9 cellular contexts compared by ENCODE assay signal in the genomic region with DNA sequence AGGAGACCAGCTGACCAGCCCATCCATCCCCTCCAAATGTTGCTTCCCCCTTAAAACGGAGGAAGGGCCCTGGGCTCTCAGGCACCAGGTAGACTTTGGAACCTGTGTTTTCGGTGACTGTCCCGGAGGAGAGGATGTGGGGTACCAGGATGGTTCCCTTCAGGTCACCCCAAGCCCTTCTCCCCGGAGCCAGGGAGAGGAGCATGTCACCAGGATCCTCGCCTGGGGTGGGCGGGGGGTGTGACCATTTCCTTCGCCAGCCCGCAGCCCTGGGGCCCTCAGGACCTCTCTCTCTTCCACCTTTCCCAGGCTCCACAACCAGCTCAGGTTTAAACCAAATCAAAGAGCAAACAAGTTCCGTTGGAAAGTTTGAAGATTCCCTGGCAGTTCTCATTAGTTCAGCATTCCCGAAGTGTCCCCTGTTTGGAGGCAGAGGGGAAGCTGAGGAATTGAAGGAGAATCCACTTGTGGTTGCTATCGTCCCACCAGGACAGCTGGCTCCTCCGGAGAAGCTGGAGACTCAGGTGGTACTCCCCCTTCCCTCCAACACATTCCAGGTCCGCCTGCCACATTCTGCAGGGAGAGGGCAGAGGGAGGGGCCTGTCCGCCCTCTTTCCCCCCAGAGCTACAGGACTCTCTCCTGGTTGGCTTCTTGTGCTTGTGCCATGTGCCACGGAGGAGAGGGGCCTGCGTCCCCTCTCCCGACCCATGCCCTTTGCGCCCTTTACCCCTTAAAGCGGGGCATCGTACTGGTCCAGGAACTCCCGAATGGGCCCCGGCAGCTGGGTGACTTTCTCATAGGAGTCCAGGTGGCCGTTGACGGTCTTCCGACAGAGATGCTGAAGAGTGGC. TPM values are rescaled to one million over a fixed set of nuclear protein-coding genes. Genes with fewer than 3 reads are reported as not detected.
DNase-seq lines count a peak whose midpoint lies in the region; ATAC-seq and TF ChIP-seq lines count a peak whose summit lies in the region.
"Had no signal": no experiment of that assay in that cellular context is flagged by ENCODE, and none has a peak within 500 bp of the region (broad histone marks: within the 10 kb centered on the region; RNA-seq: fewer than 3 reads in every experiment).

No MANE protein-coding gene starts in this region.

- no peak for TF ChIP-seq CTCF in CD4-positive, alpha-beta T cell (IDR thresholded peaks at IDR 0.05)
- no peak for TF ChIP-seq CTCF in esophagus muscularis mucosa (IDR thresholded peaks at IDR 0.05)
- TF ChIP-seq CTCF in osteocyte (IDR thresholded peaks at IDR 0.05): no peak

- TF ChIP-seq POLR2A in esophagus muscularis mucosa (IDR thresholded peaks at IDR 0.05; ENCODE audit: low read depth): no peak

- POLR2A ChIA-PET in CD4-positive, alpha-beta T cell (lab: Charles Lee): interaction anchor here (0.7 to 4.6 kb wide), 7 partner anchors 23 to 230 kb away, joined by 3 to 29 read pairs (median 3); no protein-coding TSS in a partner anchor

- intact Hi-C loops in CD4-positive, alpha-beta T cell (cut with DNase I, micrococcal nuclease): loop anchor here in 1 of 2 experiments (5.0 kb wide), 1 partner anchor 231 kb away; the partner anchor contains the start of gene TMC6
- intact Hi-C loops in esophagus muscularis mucosa (cut with DNase I): loop anchor here (5.0 kb wide), 1 partner anchor 186 kb away; no protein-coding TSS in a partner anchor

- no peaks in the 10 kb centered on the region for H3K9me3 ChIP-seq in CD4-positive, alpha-beta T cell (ENCODE audit: control insufficient read depth, low read length)
- no peaks in the 10 kb centered on the region for H3K9me3 ChIP-seq in SJSA1 (replicated peaks)
- H3K9me3 ChIP-seq in esophagus muscularis mucosa: no peaks in the 10 kb centered on the region

- peaks cover 64% of the 10 kb centered on the region for H3K4me1 ChIP-seq in SJSA1 (replicated peaks)
- peaks cover 55 to 80% (median 70%) of the 10 kb centered on the region in 4 donors for H3K4me1 ChIP-seq in esophagus muscularis mucosa

- WGBS in esophagus muscularis mucosa: 51% methylated on average over 13 of the region's 25 CpGs

- ATAC-seq in CD4-positive, alpha-beta T cell (ENCODE audit: poor library complexity): no peak
- ATAC-seq in GM19463 (IDR thresholded peaks at IDR 0.05; ENCODE audit: unreplicated experiment) (no peak), HG03565 (IDR thresholded peaks at IDR 0.05; ENCODE audit: unreplicated experiment) (no peak), GM21390 (IDR thresholded peaks at IDR 0.05; ENCODE audit: unreplicated experiment) (no peak)

- CTCF ChIA-PET in CD4-positive, alpha-beta T cell (lab: Charles Lee): interaction anchor here (1.1 kb wide), 1 partner anchor 106 kb away, joined by 3 read pairs; no protein-coding TSS in a partner anchor

- no peaks in the 10 kb centered on the region for H3K27me3 ChIP-seq in CD4-positive, alpha-beta T cell (ENCODE audit: control insufficient read depth, insufficient read depth, low read length)
- H3K27me3 ChIP-seq in SJSA1 (replicated peaks) (no peaks in the 10 kb centered on the region), esophagus muscularis mucosa (no peaks in the 10 kb centered on the region)

- H3K27ac ChIP-seq in CD4-positive, alpha-beta T cell (ENCODE audit: low read depth, low read length): peak overlapping the region; percentile 81
- H3K27ac ChIP-seq in SJSA1 (no peak overlapping the region), esophagus muscularis mucosa (replicated peaks in 1 of 4) (peak overlapping the region; percentile 95 to 99 (median 98))

- no peak for TF ChIP-seq EP300 in esophagus muscularis mucosa (IDR thresholded peaks at IDR 0.05)

- no peaks in the 10 kb centered on the region for H3K27me3 Mint-ChIP-seq in CD4-positive, alpha-beta T cell
- H3K27me3 Mint-ChIP-seq in osteocyte (ENCODE audit: unreplicated experiment): no peaks in the 10 kb centered on the region

- H3K27ac Mint-ChIP-seq in CD4-positive, alpha-beta T cell: peak overlapping the region; percentile 97
- peak overlapping the region; percentile 97 for H3K27ac Mint-ChIP-seq in osteocyte (ENCODE audit: unreplicated experiment)

- H3K36me3 ChIP-seq in SJSA1: peaks cover 62% of the 10 kb centered on the region
- peaks cover 0 to 41% (median 22%) of the 10 kb centered on the region in 4 donors for H3K36me3 ChIP-seq in esophagus muscularis mucosa

- peaks cover 65% of the 10 kb centered on the region for H3K4me1 Mint-ChIP-seq in CD4-positive, alpha-beta T cell (ENCODE audit: low read depth)
- peaks cover 61% of the 10 kb centered on the region for H3K4me1 Mint-ChIP-seq in osteocyte (ENCODE audit: unreplicated experiment)

- peaks cover 38% of the 10 kb centered on the region for H3K36me3 Mint-ChIP-seq in CD4-positive, alpha-beta T cell (ENCODE audit: low read depth)
- peaks cover 32% of the 10 kb centered on the region for H3K36me3 Mint-ChIP-seq in osteocyte (ENCODE audit: unreplicated experiment)

- no peak for DNase-seq in CD4-positive, alpha-beta T cell
- DNase-seq in SJSA1 (ENCODE audit: low read depth in 1 of 2, low spot score in 2 of 2) (peak; percentile 62 to 65), esophagus muscularis mucosa (ENCODE audit: extremely low spot score) (no peak), osteocyte (ENCODE audit: extremely low spot score, unreplicated experiment) (no peak), C1 segment of cervical spinal cord (lab: John Stamatoyannopoulos, UW) (no peak)
- DNase-seq: NCI-H2227 treated with DMSO at 0.1 percent for 48 hours had no signal

- H3K4me3 Mint-ChIP-seq in CD4-positive, alpha-beta T cell: peak overlapping the region; percentile 87
- peak overlapping the region; percentile 89 for H3K4me3 Mint-ChIP-seq in osteocyte (ENCODE audit: unreplicated experiment)

- peak overlapping the region; percentile 89 for H3K4me3 ChIP-seq in SJSA1
- peak overlapping the region; percentile 92 to 98 (median 95) for H3K4me3 ChIP-seq in esophagus muscularis mucosa

- H3K9me3 Mint-ChIP-seq in CD4-positive, alpha-beta T cell: no peaks in the 10 kb centered on the region
- H3K9me3 Mint-ChIP-seq in osteocyte (ENCODE audit: unreplicated experiment): no peaks in the 10 kb centered on the region

RNA-seq across cellular contexts. Expression of gene SOCS3, which starts 2.0 kb away (rescaled TPM):
- total RNA-seq in CD4-positive, alpha-beta T cell: 100 to 1,000 TPM; 414 to 427 TPM
- total RNA-seq in SJSA1 (2014; rRNA removed; shearing (Covaris generic)): 44.7 and 71.9 TPM in 2 replicates
- total RNA-seq in esophagus muscularis mucosa: 1,000 to 10,000 TPM in 1 of 4 donors, 10 to 100 TPM in 3; 12.5 to 1,139 (median 39.3) TPM
- total RNA-seq in osteocyte: 79.1 and 86.4 TPM in 2 replicates

RNA-seq across cellular contexts. Expression of gene PGS1, which starts 20.5 kb away (rescaled TPM):
- 10 to 100 TPM; 40.9 to 45.3 TPM for total RNA-seq in CD4-positive, alpha-beta T cell
- total RNA-seq in SJSA1 (2014; rRNA removed; shearing (Covaris generic)): 43.6 and 64.1 TPM in 2 replicates
- total RNA-seq in esophagus muscularis mucosa: 10 to 100 TPM; 30.7 to 45.9 (median 35.6) TPM
- total RNA-seq in osteocyte: 52.7 and 53.0 TPM in 2 replicates

Comparison
In these comparisons a context has a peak if more than half of its experiments do, and no peak if none do; other contexts are left out.
1. DNase-seq: peak in SJSA1 (2 of 2); none in CD4-positive, alpha-beta T cell (0 of 10), esophagus muscularis mucosa (single experiment), osteocyte (single experiment) and C1 segment of cervical spinal cord (0 of 14).